In the genomic region with DNA sequence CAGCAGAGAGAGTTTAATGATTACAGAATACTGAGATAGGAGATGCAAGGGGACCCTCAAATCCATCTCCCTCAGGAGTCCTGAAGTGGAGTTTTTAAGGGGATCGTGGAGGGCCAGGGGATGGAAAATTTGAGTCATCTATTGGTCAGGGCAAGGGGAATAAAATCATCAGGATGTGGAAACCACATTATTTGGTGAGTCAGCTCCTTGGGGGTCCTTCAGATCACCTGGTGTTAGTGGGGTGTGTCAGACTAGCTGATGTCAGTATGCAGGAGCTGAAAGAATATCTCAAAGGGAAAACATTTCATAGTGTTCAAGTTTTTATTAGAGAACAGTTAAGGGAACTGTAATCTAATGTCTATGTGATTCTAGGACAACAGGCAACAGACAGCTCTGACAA, we compare ENCODE assay signal across 24 cellular contexts.
A peak's percentile ranks its signal among the peaks of the same experiment; 100 is the strongest.
DNase-seq lines count a peak whose midpoint lies in the region; ATAC-seq, FAIRE-seq and TF ChIP-seq lines count a peak whose summit lies in the region.
"Had no signal": no experiment of that assay in that cellular context is flagged by ENCODE, and none has a peak within 500 bp of the region (broad histone marks: within the 10 kb centered on the region; RNA-seq: fewer than 3 reads in every experiment).

No MANE protein-coding gene starts in this region.

- no peaks in the 10 kb centered on the region for H3K36me3 Mint-ChIP-seq in astrocyte (ENCODE audit: low read depth, unreplicated experiment)
- H3K36me3 Mint-ChIP-seq: WTC11 had no signal

- H3K79me1 ChIP-seq in mesenchymal stem cell (replicated peaks; ENCODE audit: low read length, poor library complexity, severe bottlenecking) = no peaks in the 10 kb centered on the region

- H3K27ac Mint-ChIP-seq in astrocyte (ENCODE audit: unreplicated experiment) = no peak overlapping the region
- H3K27ac Mint-ChIP-seq: CD4-positive, alpha-beta T cell; GM23338; mesothelial cell of epicardium; nephron; WTC11 had no signal

- no peak overlapping the region for H3K23ac ChIP-seq in mesenchymal stem cell (ENCODE audit: low read length in 2 of 2)

- H2BK15ac ChIP-seq in mesenchymal stem cell (ENCODE audit: low read depth, poor library complexity, severe bottlenecking) = no peak overlapping the region

- 34% methylated on average over 1 of the region's 1 CpG for WGBS in mesenchymal stem cell
- WGBS in lower leg skin, 2 donors = 77 to 83% methylated on average over 1 of the region's 1 CpG

- no peak overlapping the region for H4K8ac ChIP-seq in mesenchymal stem cell (ENCODE audit: low read length)

- no peaks in the 10 kb centered on the region for H4K20me1 ChIP-seq in astrocyte (ENCODE audit: insufficient read depth, low read length)

- H3K14ac ChIP-seq in mesenchymal stem cell (ENCODE audit: low read length in 2 of 2) = no peak overlapping the region

- no peak overlapping the region for H2BK5ac ChIP-seq in mesenchymal stem cell (ENCODE audit: low read depth, low read length, poor library complexity, severe bottlenecking)

- no peak overlapping the region for H2BK120ac ChIP-seq in mesenchymal stem cell (ENCODE audit: low read depth, low read length)

- no peak overlapping the region for H2AK5ac ChIP-seq in mesenchymal stem cell (ENCODE audit: low read length, severe bottlenecking)

- no peak overlapping the region for H3K18ac ChIP-seq in mesenchymal stem cell (ENCODE audit: low read depth in 1 of 2, low read length in 2 of 2)

- intact Hi-C loops in lower leg skin (cut with DNase I; ENCODE audit: low total_unique reads) = no loop called here
- intact Hi-C loops in kidney (cut with DNase I) = no loop called here

- DNase-seq in Daoy (ENCODE audit: low read depth) (peak; percentile 88), HS-5 (ENCODE audit: low read depth) (peak; percentile 34), astrocyte (ENCODE audit: low read depth) (peak; percentile 69), mesenchymal stem cell (peak; percentile 8), lower leg skin (ENCODE audit: low spot score in 2 of 2) (no peak), kidney (no peak)
- DNase-seq: activated CD4-positive, alpha-beta T cell treated with anti-CD3 and anti-CD28 coated beads, Interleukin-2, amount 50 U/mL, for 4 hours; activated effector memory CD4-positive, alpha-beta T cell treated with Interleukin-2 at 50 U/mL for 16 hours; CD4-positive, alpha-beta T cell; DMS153; dorsolateral prefrontal cortex; left cardiac atrium; NCI-H1436 treated with DMSO at 0.1 percent for 48 hours; NCI-H82; PC-9; sigmoid colon had no signal

- no peaks in the 10 kb centered on the region for H3K27me3 Mint-ChIP-seq in astrocyte (ENCODE audit: low read depth, unreplicated experiment)
- H3K27me3 Mint-ChIP-seq: CD4-positive, alpha-beta T cell had no signal

- H3K4me3 ChIP-seq in astrocyte (ENCODE audit: insufficient read depth, low read depth, low read length) (peak overlapping the region; percentile 3), mesenchymal stem cell (ENCODE audit: insufficient read depth in 1 of 2, low read depth in 1 of 2, low read length in 2 of 2) (no peak overlapping the region), lower leg skin (ENCODE audit: low read depth, poor library complexity, severe bottlenecking) (no peak overlapping the region), kidney (ENCODE audit: low read length in 2 of 2) (no peak overlapping the region)
- H3K4me3 ChIP-seq: dorsolateral prefrontal cortex, GM23338, PC-9, sigmoid colon, thoracic aorta had no signal

- no peaks in the 10 kb centered on the region for H3K27me3 ChIP-seq in astrocyte (ENCODE audit: insufficient read depth, low read length)
- H3K27me3 ChIP-seq in mesenchymal stem cell (ENCODE audit: control insufficient read depth in 1 of 2, insufficient read depth in 1 of 2, low read length in 2 of 2) = no peaks in the 10 kb centered on the region
- H3K27me3 ChIP-seq: dorsolateral prefrontal cortex, sigmoid colon had no signal

- TF ChIP-seq CTCF in astrocyte (IDR thresholded peaks at IDR 0.05; ENCODE audit: insufficient read depth, low read depth, low read length) (no peak), lower leg skin (IDR thresholded peaks at IDR 0.05) (no peak), kidney (IDR thresholded peaks at IDR 0.05; ENCODE audit: borderline replicate concordance, extremely low read depth, insufficient read depth) (no peak)

- no peak overlapping the region for H3K4me3 Mint-ChIP-seq in astrocyte (ENCODE audit: unreplicated experiment)
- H3K4me3 Mint-ChIP-seq: CD4-positive, alpha-beta T cell; GM23338; mesothelial cell of epicardium; nephron; WTC11 had no signal

- no peaks in the 10 kb centered on the region for H3K79me2 ChIP-seq in astrocyte (ENCODE audit: insufficient read depth, low read length)
- H3K79me2 ChIP-seq: parathyroid adenoma had no signal

- peaks cover 4% of the 10 kb centered on the region for H3K4me1 Mint-ChIP-seq in astrocyte (ENCODE audit: low read depth, unreplicated experiment)
- H3K4me1 Mint-ChIP-seq: GM23338, WTC11 had no signal

- H3K4ac ChIP-seq in mesenchymal stem cell (ENCODE audit: low read depth in 1 of 2, low read length in 2 of 2) = no peak overlapping the region

- H2AFZ ChIP-seq in astrocyte (ENCODE audit: low read depth, low read length) (peak overlapping the region; percentile 22), mesenchymal stem cell (ENCODE audit: low read depth, low read length) (no peak overlapping the region)
- H2AFZ ChIP-seq: GM23338, parathyroid adenoma, PC-9 had no signal

- no peaks in the 10 kb centered on the region for H3K36me3 ChIP-seq in astrocyte (ENCODE audit: insufficient read depth, low read length)
- no peaks in the 10 kb centered on the region for H3K36me3 ChIP-seq in mesenchymal stem cell (ENCODE audit: control insufficient read depth in 1 of 2, insufficient read depth in 2 of 2, low read depth in 1 of 2, low read length in 2 of 2)
- H3K36me3 ChIP-seq in kidney (ENCODE audit: control insufficient read depth in 1 of 2, insufficient read depth in 2 of 2, low read length in 2 of 2) = no peaks in the 10 kb centered on the region
- H3K36me3 ChIP-seq: sigmoid colon, thoracic aorta had no signal

- H3K9me3 ChIP-seq in astrocyte (ENCODE audit: insufficient read depth, low read depth, low read length) = no peaks in the 10 kb centered on the region
- H3K9me3 ChIP-seq in mesenchymal stem cell (ENCODE audit: control insufficient read depth, low read length) = no peaks in the 10 kb centered on the region
- peaks cover 0 to 2% of the 10 kb centered on the region in 2 donors for H3K9me3 ChIP-seq in kidney (ENCODE audit: control insufficient read depth in 1 of 2, low read length in 2 of 2)
- H3K9me3 ChIP-seq: thoracic aorta had no signal

- H3K4me2 ChIP-seq in astrocyte (ENCODE audit: low read length) (peak overlapping the region; percentile 61), mesenchymal stem cell (ENCODE audit: low read length, poor library complexity, severe bottlenecking) (no peak overlapping the region)
- H3K4me2 ChIP-seq: GM23338, PC-9 had no signal

- no peak overlapping the region for H4K91ac ChIP-seq in mesenchymal stem cell (ENCODE audit: low read length)

- H2BK12ac ChIP-seq in mesenchymal stem cell (ENCODE audit: low read length in 2 of 2) = no peak overlapping the region

- peaks cover 4% of the 10 kb centered on the region for H3K9me3 Mint-ChIP-seq in astrocyte (ENCODE audit: unreplicated experiment)

- FAIRE-seq in astrocyte (lab: Jason Lieb, UNC) (no peak), kidney (lab: Jason Lieb, UNC) (no peak)

- H3K4me1 ChIP-seq in astrocyte (ENCODE audit: insufficient read depth, low read length) = peaks cover 3% of the 10 kb centered on the region
- H3K4me1 ChIP-seq in mesenchymal stem cell (ENCODE audit: control insufficient read depth, insufficient read depth, low read depth, low read length) = no peaks in the 10 kb centered on the region
- no peaks in the 10 kb centered on the region for H3K4me1 ChIP-seq in kidney (ENCODE audit: control insufficient read depth in 1 of 2, insufficient read depth in 1 of 2, low read depth in 1 of 2, low read length in 2 of 2)
- H3K4me1 ChIP-seq: parathyroid adenoma, sigmoid colon had no signal

- ATAC-seq in HG03521 (IDR thresholded peaks at IDR 0.05; ENCODE audit: unreplicated experiment) = no peak
- ATAC-seq: GM23338, left cardiac atrium, WTC11 had no signal

- H3K27ac ChIP-seq in astrocyte (ENCODE audit: low read depth, low read length) (peak overlapping the region; percentile 28), mesenchymal stem cell (ENCODE audit: low read length, poor library complexity, severe bottlenecking) (peak overlapping the region; percentile 76), kidney (ENCODE audit: low read depth in 2 of 2, low read length in 2 of 2) (no peak overlapping the region)
- H3K27ac ChIP-seq: dorsolateral prefrontal cortex, epithelial cell of prostate, parathyroid adenoma, PC-9, sigmoid colon, thoracic aorta had no signal

- H3K9ac ChIP-seq in astrocyte (ENCODE audit: low read length) = peak overlapping the region; percentile 34
- no peak overlapping the region for H3K9ac ChIP-seq in mesenchymal stem cell (ENCODE audit: low read length)
- H3K9ac ChIP-seq in kidney (ENCODE audit: low read length in 2 of 2) = no peak overlapping the region
- H3K9ac ChIP-seq: parathyroid adenoma had no signal

- no peak for TF ChIP-seq POLR2A in lower leg skin (IDR thresholded peaks at IDR 0.05)

Comparison
In these comparisons a context has a peak if more than half of its experiments do, and no peak if none do; other contexts are left out.
1. DNase-seq: peak in Daoy (single experiment), HS-5 (single experiment), astrocyte (single experiment) and mesenchymal stem cell (single experiment); none in lower leg skin (0 of 2) and kidney (single experiment).
2. H3K27ac ChIP-seq: peak in astrocyte (single experiment) and mesenchymal stem cell (single experiment); none in kidney (0 of 2).